29 cellular contexts compared by ENCODE assay signal in the genomic region with DNA sequence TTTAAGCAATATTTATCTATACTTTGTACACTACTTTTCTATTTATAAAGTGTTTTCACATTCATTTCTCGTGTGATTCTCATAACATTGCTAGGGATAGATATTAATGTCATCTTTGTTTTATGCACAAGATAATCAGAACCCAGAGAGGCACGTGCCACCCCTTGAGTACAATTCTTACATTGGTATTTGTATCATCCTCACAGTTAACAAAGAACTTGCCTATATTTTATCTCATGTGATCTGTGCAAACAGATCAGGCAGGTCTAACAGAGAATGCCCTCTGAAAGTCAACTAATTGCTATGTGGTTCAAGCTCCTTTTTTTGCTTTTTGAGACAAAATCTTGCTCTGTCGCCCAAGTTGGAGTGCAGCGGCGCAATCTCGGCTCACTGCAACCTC.
"Had no signal": no experiment of that assay in that cellular context is flagged by ENCODE, and none has a peak within 500 bp of the region (broad histone marks: within the 10 kb centered on the region; RNA-seq: fewer than 3 reads in every experiment).

No MANE protein-coding gene starts in this region.

- DNase-seq: activated effector memory CD4-positive, alpha-beta T cell treated with anti-CD3 and anti-CD28 coated beads, Interleukin-2, amount 50 U/mL, for 16 hours; activated effector memory CD4-positive, alpha-beta T cell treated with Interleukin-2 at 50 U/mL for 16 hours; activated gamma-delta T cell; activated gamma-delta T cell treated with Interleukin-2 at 50 U/mL for 16 hours; activated naive CD4-positive, alpha-beta T cell; activated naive CD4-positive, alpha-beta T cell treated with anti-CD3 and anti-CD28 coated beads for 36 hours; activated naive CD4-positive, alpha-beta T cell treated with anti-CD3 and anti-CD28 coated beads, Interleukin-2, amount 10 ng/mL, durations not matched to agents 7 days and 5 days; activated naive CD4-positive, alpha-beta T cell treated with anti-CD3 and anti-CD28 coated beads, Interleukin-2, amount 50 U/mL, for 16 hours; activated naive CD4-positive, alpha-beta T cell treated with Interleukin-2 at 50 U/mL for 16 hours; activated naive CD8-positive, alpha-beta T cell treated with anti-CD3 and anti-CD28 coated beads for 36 hours; activated naive CD8-positive, alpha-beta T cell treated with anti-CD3 and anti-CD28 coated beads, Interleukin-2, amount 10 ng/mL, durations not matched to agents 7 days and 5 days; activated naive CD8-positive, alpha-beta T cell treated with anti-CD3 and anti-CD28 coated beads, Interleukin-2, amount 50 U/mL, for 24 hours; activated T-cell treated with anti-CD3 and anti-CD28 coated beads, Interleukin-2, amount 50 U/mL, for 1 hour; activated T-cell treated with anti-CD3 and anti-CD28 coated beads, Interleukin-2, amount 50 U/mL, for 24 hours; activated T-cell treated with anti-CD3 and anti-CD28 coated beads, Interleukin-2, amount 50 U/mL, for 4 hours; activated T-cell treated with anti-CD3 and anti-CD28 coated beads, Interleukin-2, amount 50 U/mL, for 48 hours; activated T-cell treated with anti-CD3 and anti-CD28 coated beads, Interleukin-2, amount 50 U/mL, for 72 hours; adrenal gland; amniotic stem cell; amygdala; anterior cingulate cortex; aorta; body of pancreas; brain microvascular endothelial cell; caudate nucleus; central memory CD4-positive, alpha-beta T cell; cerebellar nuclear complex had no signal

- ATAC-seq: activated naive CD4-positive, alpha-beta T cell treated with anti-CD3 and anti-CD28 coated beads, Interleukin-2, amount 50 U/mL, for 72 hours; activated naive CD8-positive, alpha-beta T cell treated with anti-CD3 and anti-CD28 coated beads, Interleukin-2, amount 50 U/mL, for 24 hours; activated T-cell treated with anti-CD3 and anti-CD28 coated beads, Interleukin-2, amount 50 U/mL, for 4 hours; activated T-cell treated with anti-CD3 and anti-CD28 coated beads, Interleukin-2, amount 50 U/mL, for 72 hours; activated T-helper 17 cell treated with anti-CD3 and anti-CD28 coated beads, Interleukin-2, amount 50 U/mL, for 72 hours; body of pancreas had no signal
